1 cellular context compared by ENCODE assay signal in genomic region chr5:35183243-35183955, GRCh38.
TF ChIP-seq lines count a peak whose summit lies in the region.

No MANE protein-coding gene starts in this region.

TF ChIP-seq in HepG2, 621 proteins besides CTCF, POLR2A, EP300 and RAD21 (continued from another document):
- peak; percentile 21; the same call in 1 of the 2 replicates for TF ChIP-seq ARID3A (IDR thresholded peaks at IDR 0.05; ENCODE audit: low read depth, low read length)
- TF ChIP-seq PCBP1 (IDR thresholded peaks at IDR 0.05; ENCODE audit: borderline replicate concordance, low read depth, low read length), result no peak
- peak; percentile 33; the same call in 1 of the 2 replicates for TF ChIP-seq ZNF331 (CRISPR knock-in tag; IDR thresholded peaks at IDR 0.05)
- 0 out of 2 replicates have a peak, but pooled peaks have one; percentile 13 for TF ChIP-seq RXRB (CRISPR knock-in tag; IDR thresholded peaks at IDR 0.05; ENCODE audit: borderline replicate concordance)
- peak; percentile 82; the same call in 1 of the 2 replicates for TF ChIP-seq MIXL1 (CRISPR knock-in tag; IDR thresholded peaks at IDR 0.05)
